ENCODE assay signal across 15 cellular contexts in the genomic region with DNA sequence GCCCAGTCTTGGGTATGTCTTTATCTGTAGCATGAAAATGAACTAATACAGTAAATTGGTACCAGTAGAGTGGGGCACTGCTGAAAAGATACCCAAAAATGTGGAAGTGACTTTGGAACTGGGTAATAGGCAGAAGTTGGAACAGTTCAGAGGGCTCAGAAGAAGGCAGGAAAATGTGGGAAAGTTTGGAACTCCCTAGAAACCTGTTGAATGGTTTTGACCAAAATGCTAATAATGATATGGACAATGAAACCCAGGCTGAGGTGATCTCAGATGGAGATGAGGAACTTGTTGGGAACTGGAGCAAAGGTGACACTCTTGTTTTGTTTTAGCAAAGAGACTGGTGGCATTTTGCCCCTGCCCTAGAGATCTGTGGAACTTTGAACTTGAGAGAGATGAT. TPM values are rescaled to one million over a fixed set of nuclear protein-coding genes. Genes with fewer than 3 reads are reported as not detected.
"Had no signal": no experiment of that assay in that cellular context is flagged by ENCODE, and none has a peak within 500 bp of the region (broad histone marks: within the 10 kb centered on the region; RNA-seq: fewer than 3 reads in every experiment).

No MANE protein-coding gene starts in this region.

RNA-seq across cellular contexts. Expression of a gene that starts 20.3 kb away (rescaled TPM):
- total RNA-seq: stomach, subcutaneous adipose tissue, suprapubic skin, temporal lobe, thoracic aorta, thyroid gland, tibial nerve, transverse colon, upper lobe of left lung, upper lobe of right lung, ureter, urinary bladder, uterus, vagina had no signal
- polyA plus RNA-seq: stomach, thymus, urinary bladder had no signal
